9 cellular contexts compared by ENCODE assay signal in the genomic region with DNA sequence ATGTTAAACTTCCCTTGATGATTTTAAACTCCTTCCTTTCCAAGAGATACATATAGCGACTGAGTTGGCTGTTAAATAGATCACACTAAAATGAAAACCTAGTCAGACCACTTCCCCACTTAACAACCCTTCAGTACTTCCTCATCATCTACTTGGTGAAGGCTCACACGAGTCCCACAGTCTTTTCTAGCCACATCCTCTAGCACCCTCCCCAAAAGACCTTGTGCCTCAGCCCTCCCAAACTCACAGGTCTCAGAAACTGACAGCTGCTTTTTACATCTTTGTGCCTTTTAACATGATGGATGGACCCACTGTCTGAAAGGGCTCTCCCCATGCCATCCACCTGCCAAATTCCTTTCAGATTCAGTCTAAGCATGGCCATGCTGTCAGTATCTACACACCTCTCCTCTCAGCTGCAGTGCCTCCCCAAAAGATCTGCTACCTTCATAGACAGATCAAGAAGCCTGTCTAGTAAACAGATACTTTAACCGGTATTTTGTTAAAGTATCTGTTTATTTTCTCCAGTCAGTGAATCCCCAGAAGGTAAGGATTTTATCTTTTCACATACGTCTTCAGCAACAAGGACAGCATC.
DNase-seq lines count a peak whose midpoint lies in the region; ATAC-seq and TF ChIP-seq lines count a peak whose summit lies in the region.
"Had no signal": no experiment of that assay in that cellular context is flagged by ENCODE, and none has a peak within 500 bp of the region (broad histone marks: within the 10 kb centered on the region; RNA-seq: fewer than 3 reads in every experiment).

No MANE protein-coding gene starts in this region.

- no peak for TF ChIP-seq CTCF in GM06990 (IDR thresholded peaks at IDR 0.05; ENCODE audit: insufficient read depth, low read length, poor library complexity, severe bottlenecking)
- TF ChIP-seq CTCF in activated B cell treated with CpG ODN at 0.5 μM for 24 hours (IDR thresholded peaks at IDR 0.05) = no peak
- TF ChIP-seq CTCF in RWPE1 (conservative IDR thresholded peaks at IDR 0.05; ENCODE audit: low read depth) = no peak

- H3K36me3 ChIP-seq in GM06990 (ENCODE audit: control insufficient read depth, insufficient read depth, low read length) = peaks cover 11% of the 10 kb centered on the region

- H3K27ac Mint-ChIP-seq in activated B cell treated with CpG ODN at 0.5 μM for 24 hours = peak overlapping the region; percentile 2

- intact Hi-C loops in activated B cell treated with CpG ODN at 0.5 μM for 24 hours (cut with micrococcal nuclease) = no loop called here

- no peaks in the 10 kb centered on the region for H3K27me3 Mint-ChIP-seq in activated B cell treated with CpG ODN at 0.5 μM for 24 hours

- H3K36me3 Mint-ChIP-seq in activated B cell treated with CpG ODN at 0.5 μM for 24 hours (ENCODE audit: low read depth) = peaks cover 77% of the 10 kb centered on the region

- ATAC-seq in GM19324 (IDR thresholded peaks at IDR 0.05; ENCODE audit: low FRiP score, unreplicated experiment) = peak; percentile 64
- ATAC-seq in HG03196 (IDR thresholded peaks at IDR 0.05; ENCODE audit: unreplicated experiment) = peak; percentile 75
- peak; percentile 80 for ATAC-seq in activated B cell treated with CpG ODN at 0.5 μM for 24 hours (ENCODE audit: low read depth)

- H3K9me3 Mint-ChIP-seq in activated B cell treated with CpG ODN at 0.5 μM for 24 hours = no peaks in the 10 kb centered on the region

- H3K4me3 ChIP-seq in GM06990 (replicated peaks; ENCODE audit: low read depth, low read length) = no peak overlapping the region
- H3K4me3 ChIP-seq: esophagus muscularis mucosa had no signal

- CTCF ChIA-PET in activated B cell treated with CpG ODN at 0.5 μM for 24 hours (lab: Charles Lee) = no interaction called here
- CTCF ChIA-PET in RWPE1 (lab: Yijun Ruan, JAX) = no interaction called here

- H3K4me3 Mint-ChIP-seq in activated B cell treated with CpG ODN at 0.5 μM for 24 hours = no peak overlapping the region

- H3K27ac ChIP-seq in RWPE1 = no peak overlapping the region
- H3K27ac ChIP-seq: esophagus muscularis mucosa had no signal

- DNase-seq in GM06990 (ENCODE audit: extremely low read depth, insufficient read length) = peak; percentile 13
- DNase-seq in activated B cell treated with CpG ODN at 0.5 μM for 24 hours = no peak
- DNase-seq in RWPE1 (ENCODE audit: low spot score) = no peak
- no peak for DNase-seq in central memory CD4-positive, alpha-beta T cell
- no peak for DNase-seq in HuH-7.5 (ENCODE audit: low spot score)
- DNase-seq in epidermal melanocyte (ENCODE audit: insufficient read length, low spot score) = no peak

- H3K27me3 ChIP-seq in GM06990 (replicated peaks; ENCODE audit: control insufficient read depth, insufficient read depth, low read length) = no peaks in the 10 kb centered on the region
- H3K27me3 ChIP-seq: esophagus muscularis mucosa had no signal

- H3K4me1 Mint-ChIP-seq in activated B cell treated with CpG ODN at 0.5 μM for 24 hours = peaks cover 7% of the 10 kb centered on the region

- POLR2A ChIA-PET in activated B cell treated with CpG ODN at 0.5 μM for 24 hours (lab: Charles Lee) (no interaction called here), RWPE1 (lab: Yijun Ruan, JAX; ENCODE audit: low non-redundant PET) (no interaction called here)
